27 cellular contexts compared by ENCODE assay signal in genomic region chr4:136939781-136940180, GRCh38.
"Had no signal": no experiment of that assay in that cellular context is flagged by ENCODE, and none has a peak within 500 bp of the region (broad histone marks: within the 10 kb centered on the region; RNA-seq: fewer than 3 reads in every experiment).

No MANE protein-coding gene starts in this region.

- H3K27me3 ChIP-seq: gastrocnemius medialis, ovary, stomach, suprapubic skin, tibial nerve had no signal

- H3K9me3 Mint-ChIP-seq: activated B cell treated with CpG ODN at 0.5 μM for 24 hours; activated T-helper 17 cell treated with anti-CD3 and anti-CD28 coated beads, Interleukin-2, amount 50 U/mL, for 72 hours; endodermal cell had no signal

- H3K4me3 ChIP-seq: coronary artery, gastrocnemius medialis, ovary, prostate gland, stomach, suprapubic skin, tibial nerve had no signal

- H3K27ac Mint-ChIP-seq: activated B cell treated with CpG ODN at 0.5 μM for 24 hours; activated CD4-positive, alpha-beta T cell treated with anti-CD3 and anti-CD28 coated beads for 36 hours; activated naive CD8-positive, alpha-beta T cell; activated T-cell treated with anti-CD3 and anti-CD28 coated beads, Interleukin-2, amount 50 U/mL, for 24 hours; activated T-helper 17 cell treated with anti-CD3 and anti-CD28 coated beads, Interleukin-2, amount 50 U/mL, for 72 hours; endodermal cell; natural killer cell treated with Interleukin-12 subunit alpha and Interleukin-12 subunit beta and Interleukin-15 and Interleukin-18, amount 100 ng/mL, for 72 hours; stimulated activated memory B cell treated with anti-CD40 and anti-IgM and Interleukin-4, amounts not matched to agents 10 μg/mL and 1 μg/mL and 100 μg/mL, for 72 hours; T-helper 17 cell had no signal

- H3K36me3 Mint-ChIP-seq: activated naive CD8-positive, alpha-beta T cell; natural killer cell treated with Interleukin-12 subunit alpha and Interleukin-12 subunit beta and Interleukin-15 and Interleukin-18, amount 100 ng/mL, for 72 hours; stimulated activated memory B cell treated with anti-CD40 and anti-IgM and Interleukin-4, amounts not matched to agents 10 μg/mL and 1 μg/mL and 100 μg/mL, for 72 hours had no signal

- H3K4me1 Mint-ChIP-seq: activated B cell treated with CpG ODN at 0.5 μM for 24 hours; activated CD4-positive, alpha-beta T cell treated with anti-CD3 and anti-CD28 coated beads for 36 hours; activated T-helper 17 cell treated with anti-CD3 and anti-CD28 coated beads, Interleukin-2, amount 50 U/mL, for 72 hours; endodermal cell; stimulated activated memory B cell treated with anti-CD40 and anti-IgM and Interleukin-4, amounts not matched to agents 10 μg/mL and 1 μg/mL and 100 μg/mL, for 72 hours; T-helper 17 cell had no signal

- ATAC-seq: activated CD4-positive, alpha-beta T cell treated with anti-CD3 and anti-CD28 coated beads for 36 hours; activated T-helper 17 cell treated with anti-CD3 and anti-CD28 coated beads, Interleukin-2, amount 50 U/mL, for 72 hours; gastrocnemius medialis; left ventricle myocardium superior; natural killer cell treated with Interleukin-12 subunit alpha and Interleukin-12 subunit beta and Interleukin-15 and Interleukin-18, amount 100 ng/mL, for 72 hours; right cardiac atrium; stimulated activated memory B cell treated with anti-CD40 and anti-IgM and Interleukin-4, amounts not matched to agents 10 μg/mL and 1 μg/mL and 100 μg/mL, for 72 hours; T-helper 17 cell had no signal

- H3K4me3 Mint-ChIP-seq: activated B cell treated with CpG ODN at 0.5 μM for 24 hours; activated CD4-positive, alpha-beta T cell treated with anti-CD3 and anti-CD28 coated beads for 36 hours; activated naive CD8-positive, alpha-beta T cell; activated T-cell treated with anti-CD3 and anti-CD28 coated beads, Interleukin-2, amount 50 U/mL, for 24 hours; activated T-helper 17 cell treated with anti-CD3 and anti-CD28 coated beads, Interleukin-2, amount 50 U/mL, for 72 hours; endodermal cell; natural killer cell treated with Interleukin-12 subunit alpha and Interleukin-12 subunit beta and Interleukin-15 and Interleukin-18, amount 100 ng/mL, for 72 hours; stimulated activated memory B cell treated with anti-CD40 and anti-IgM and Interleukin-4, amounts not matched to agents 10 μg/mL and 1 μg/mL and 100 μg/mL, for 72 hours; T-helper 17 cell had no signal

- H3K36me3 ChIP-seq: gastrocnemius medialis, ovary, prostate gland, stomach, suprapubic skin, tibial nerve had no signal

- H3K27ac ChIP-seq: coronary artery, gastrocnemius medialis, ovary, prostate gland, stomach, suprapubic skin, tibial nerve had no signal

- H3K4me1 ChIP-seq: gastrocnemius medialis, prostate gland, stomach, suprapubic skin, tibial nerve had no signal

- H3K9me3 ChIP-seq: gastrocnemius medialis, ovary, prostate gland, stomach, suprapubic skin, tibial nerve had no signal

- DNase-seq: activated B cell treated with CpG ODN at 0.5 μM for 24 hours; activated CD4-positive, alpha-beta T cell treated with anti-CD3 and anti-CD28 coated beads for 36 hours; activated CD4-positive, alpha-beta T cell treated with anti-CD3 and anti-CD28 coated beads, Interleukin-2, amount 50 U/mL, for 4 hours; activated CD8-positive, alpha-beta memory T cell treated with anti-CD3 and anti-CD28 coated beads for 24 hours; activated CD8-positive, alpha-beta memory T cell treated with anti-CD3 and anti-CD28 coated beads, Interleukin-2, amount 50 U/mL, for 4 hours; activated T-cell treated with anti-CD3 and anti-CD28 coated beads, Interleukin-2, amount 50 U/mL, for 24 hours; amygdala; cerebellar nuclear complex; endodermal cell; gastrocnemius medialis; hippocampal formation; left ventricle myocardium superior; mammary epithelial cell; midbrain; ovary; right cardiac atrium; stimulated activated CD4-positive, alpha-beta T cell treated with anti-CD3 and anti-CD28 coated beads, Interleukin-12 subunit alpha, Interleukin-12 subunit beta, amount 100 ng/mL, for 4 hours; stomach; T-helper 17 cell had no signal

- H3K27me3 Mint-ChIP-seq: activated B cell treated with CpG ODN at 0.5 μM for 24 hours; activated CD4-positive, alpha-beta T cell treated with anti-CD3 and anti-CD28 coated beads for 36 hours; activated naive CD8-positive, alpha-beta T cell; activated T-cell treated with anti-CD3 and anti-CD28 coated beads, Interleukin-2, amount 50 U/mL, for 24 hours; activated T-helper 17 cell treated with anti-CD3 and anti-CD28 coated beads, Interleukin-2, amount 50 U/mL, for 72 hours; natural killer cell treated with Interleukin-12 subunit alpha and Interleukin-12 subunit beta and Interleukin-15 and Interleukin-18, amount 100 ng/mL, for 72 hours; stimulated activated memory B cell treated with anti-CD40 and anti-IgM and Interleukin-4, amounts not matched to agents 10 μg/mL and 1 μg/mL and 100 μg/mL, for 72 hours; T-helper 17 cell had no signal
